Comparison of ENCODE assay signal across 8 cellular contexts in genomic region chr14:21525995-21526671, GRCh38. TPM values are rescaled to one million over a fixed set of nuclear protein-coding genes. Genes with fewer than 3 reads are reported as not detected.
A peak's percentile ranks its signal among the peaks of the same experiment; 100 is the strongest.
DNase-seq lines count a peak whose midpoint lies in the region; ATAC-seq and TF ChIP-seq lines count a peak whose summit lies in the region.

TSS of gene SALL2 (minus strand) at chr14:21526346. CDS start at chr14:21526127, 219 bp downstream.

- H3K27ac Mint-ChIP-seq in activated CD4-positive, alpha-beta T cell treated with anti-CD3 and anti-CD28 coated beads for 36 hours = peak within 1 kb of the TSS; percentile 72

- no peaks in the 10 kb centered on the region for H3K27me3 ChIP-seq in layer of hippocampus (ENCODE audit: control insufficient read depth, insufficient read depth, low read length)

- H3K4me1 Mint-ChIP-seq in activated CD4-positive, alpha-beta T cell treated with anti-CD3 and anti-CD28 coated beads for 36 hours = peaks cover 16% of the 10 kb centered on the region

- H3K9me3 Mint-ChIP-seq in activated CD4-positive, alpha-beta T cell treated with anti-CD3 and anti-CD28 coated beads for 36 hours (ENCODE audit: low read depth) = no peaks in the 10 kb centered on the region

- H3K27me3 Mint-ChIP-seq in activated CD4-positive, alpha-beta T cell treated with anti-CD3 and anti-CD28 coated beads for 36 hours = no peaks in the 10 kb centered on the region

- POLR2A ChIA-PET in activated CD4-positive, alpha-beta T cell treated with anti-CD3 and anti-CD28 coated beads for 36 hours (lab: Charles Lee) = interaction anchor here (0.6 to 1.6 kb wide), 5 partner anchors 8 to 1166 kb away, joined by 3 to 12 read pairs (median 4); partner anchors contain the start of gene METTL3

- CTCF ChIA-PET in activated CD4-positive, alpha-beta T cell treated with anti-CD3 and anti-CD28 coated beads for 36 hours (lab: Charles Lee) = interaction anchor here (0.5 to 2.9 kb wide), 11 partner anchors 13 to 127 kb away, joined by 3 to 16 read pairs (median 3); partner anchors contain the start of gene OR4E2

- TF ChIP-seq CTCF in choroid plexus epithelial cell (conservative IDR thresholded peaks at IDR 0.05; ENCODE audit: low read depth, low read length) = no peak

- ATAC-seq in GM18868 (IDR thresholded peaks at IDR 0.05; ENCODE audit: unreplicated experiment) = peak; percentile 81
- peak; percentile 87 for ATAC-seq in activated CD4-positive, alpha-beta T cell treated with anti-CD3 and anti-CD28 coated beads for 36 hours
- ATAC-seq in HG03378 (IDR thresholded peaks at IDR 0.05; ENCODE audit: unreplicated experiment) = no peak
- no peak for ATAC-seq in HG03108 (IDR thresholded peaks at IDR 0.05; ENCODE audit: unreplicated experiment)

- H3K4me3 Mint-ChIP-seq in activated CD4-positive, alpha-beta T cell treated with anti-CD3 and anti-CD28 coated beads for 36 hours = peak within 1 kb of the TSS; percentile 71

- H3K36me3 Mint-ChIP-seq in activated CD4-positive, alpha-beta T cell treated with anti-CD3 and anti-CD28 coated beads for 36 hours (ENCODE audit: low read depth) = no peaks in the 10 kb centered on the region

- DNase-seq in NCI-H2029 (lab: John Stamatoyannopoulos, UW) (peak; percentile 77), choroid plexus epithelial cell (ENCODE audit: low read depth) (peak; percentile 79)
- DNase-seq in activated CD4-positive, alpha-beta T cell treated with anti-CD3 and anti-CD28 coated beads for 36 hours = peak; percentile 87
- peak; percentile 30 to 74 (median 58) for DNase-seq in stimulated activated CD4-positive, alpha-beta T cell treated with anti-CD3 and anti-CD28 coated beads, Interleukin-1b, Interleukin-23, amount 100 ng/mL, for 24 hours (ENCODE audit: low read depth in 4 of 4, low spot score in 1 of 4)

- peak within 1 kb of the TSS; percentile 73 for H3K27ac ChIP-seq in layer of hippocampus (ENCODE audit: low read depth, low read length)

- peak within 1 kb of the TSS; percentile 81 for H3K4me3 ChIP-seq in choroid plexus epithelial cell (ENCODE audit: low read depth, low read length)

- intact Hi-C loops in activated CD4-positive, alpha-beta T cell treated with anti-CD3 and anti-CD28 coated beads for 36 hours (cut with DNase I, micrococcal nuclease) = loop anchor here (1.0 to 2.0 kb wide), 4 partner anchors 15 to 70 kb away; partner anchors contain the start of genes METTL3 (in 2 of the 2) and CHD8 (in 1 of the 2)

RNA-seq across cellular contexts. Expression of gene SALL2, which starts in this region (rescaled TPM):
- total RNA-seq in activated CD4-positive, alpha-beta T cell treated with anti-CD3 and anti-CD28 coated beads for 36 hours = 1 to 10 TPM; 5.5 to 6.3 TPM

Comparison
In these comparisons a context has a peak if more than half of its experiments do, and no peak if none do; other contexts are left out.
1. ATAC-seq: peak in GM18868 (single experiment) and activated CD4-positive, alpha-beta T cell treated with anti-CD3 and anti-CD28 coated beads for 36 hours (single experiment); none in HG03378 (single experiment) and HG03108 (single experiment).
2. Peak in every context shown above with its lines, with median percentiles within 50 percentile points of each other: DNase-seq.